ENCODE assay signal across 8 cellular contexts in the genomic region with DNA sequence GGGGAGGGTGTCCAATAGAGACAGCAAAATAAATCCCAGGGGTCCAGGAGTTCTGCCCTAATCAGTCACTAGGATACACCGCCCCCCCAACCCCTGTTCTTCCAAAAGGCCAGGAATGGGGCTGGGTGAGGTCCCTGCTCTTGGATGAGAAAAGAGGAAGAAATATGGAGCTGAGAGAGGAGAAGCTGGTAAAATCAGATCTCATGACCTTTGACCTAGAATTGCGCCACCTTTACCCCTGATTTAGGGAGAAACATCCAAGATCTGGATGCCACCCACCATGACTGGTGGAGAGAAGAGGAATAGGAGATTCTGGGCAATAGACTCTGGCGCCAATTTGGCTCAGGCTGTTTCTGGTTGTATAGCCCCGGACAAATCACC. TPM values are rescaled to one million over a fixed set of nuclear protein-coding genes. Genes with fewer than 3 reads are reported as not detected.
DNase-seq lines count a peak whose midpoint lies in the region; ATAC-seq, FAIRE-seq and TF ChIP-seq lines count a peak whose summit lies in the region.

No MANE protein-coding gene starts in this region.

- H2AFZ ChIP-seq in KMS-11 (ENCODE audit: low read depth), result peak overlapping the region; percentile 38

- DNase-seq in MCF 10A (ENCODE audit: unreplicated experiment) (no peak), neural crest cell (ENCODE audit: low read depth, low spot score) (no peak), GM12891 (ENCODE audit: insufficient read length, low spot score) (no peak), NCI-H345 (lab: John Stamatoyannopoulos, UW) (no peak)

- peaks cover 18% of the 10 kb centered on the region; the same call in 1 of the 2 replicates for H3K36me3 ChIP-seq in KMS-11 (ENCODE audit: insufficient read depth)

- no peak overlapping the region for H3K4me3 ChIP-seq in KMS-11 (IDR thresholded peaks at IDR 0.05; ENCODE audit: insufficient read depth, low read depth, low read length)

- no peak for TF ChIP-seq CTCF in C4-2B (conservative IDR thresholded peaks at IDR 0.05)
- TF ChIP-seq CTCF in KMS-11 (conservative IDR thresholded peaks at IDR 0.05; ENCODE audit: low read depth, low read length), result no peak
- no peak for TF ChIP-seq CTCF in MCF 10A (IDR thresholded peaks at IDR 0.05; ENCODE audit: unreplicated experiment)
- no peak for TF ChIP-seq CTCF in neural crest cell (conservative IDR thresholded peaks at IDR 0.05)

- TF ChIP-seq POLR2A in GM12891 (IDR thresholded peaks at IDR 0.05; ENCODE audit: low read depth, low read length), result no peak

- H3K27me3 ChIP-seq in KMS-11 (ENCODE audit: insufficient read depth, low read depth), result no peaks in the 10 kb centered on the region

- H3K27me3 Mint-ChIP-seq in MCF 10A (ENCODE audit: insufficient read depth, unreplicated experiment), result no peaks in the 10 kb centered on the region
- H3K27me3 Mint-ChIP-seq in neural crest cell (ENCODE audit: low read depth), result no peaks in the 10 kb centered on the region

- H3K36me3 Mint-ChIP-seq in MCF 10A (ENCODE audit: insufficient read depth, unreplicated experiment) (peaks cover 38% of the 10 kb centered on the region), neural crest cell (ENCODE audit: low read depth) (peaks cover 12% of the 10 kb centered on the region)

- peaks cover 49% of the 10 kb centered on the region for H3K4me1 ChIP-seq in KMS-11 (ENCODE audit: low read depth, poor library complexity, severe bottlenecking)

- no peak overlapping the region for H3K9ac ChIP-seq in KMS-11

- H3K4me1 Mint-ChIP-seq in MCF 10A (ENCODE audit: insufficient read depth, unreplicated experiment), result peaks cover 22% of the 10 kb centered on the region
- H3K4me1 Mint-ChIP-seq in neural crest cell, result peaks cover 51% of the 10 kb centered on the region

- H3K79me2 ChIP-seq in KMS-11 (ENCODE audit: insufficient read depth, low read depth), result peaks cover 34% of the 10 kb centered on the region

- no peak for ATAC-seq in HG03159 (IDR thresholded peaks at IDR 0.05; ENCODE audit: unreplicated experiment)
- ATAC-seq in GM21619 (IDR thresholded peaks at IDR 0.05; ENCODE audit: unreplicated experiment), result no peak

- no TSS peak for BruUV-seq in MCF 10A (replicated peaks; lab: Mats Ljungman, UMichigan)

- FAIRE-seq in GM12891 (lab: Jason Lieb, UNC), result no peak

- H3K4me2 ChIP-seq in KMS-11, result peak overlapping the region; percentile 60; the same call in 1 of the 2 replicates

- H3K27ac Mint-ChIP-seq in MCF 10A (ENCODE audit: low read depth, unreplicated experiment), result no peak overlapping the region
- no peak overlapping the region for H3K27ac Mint-ChIP-seq in neural crest cell (ENCODE audit: unreplicated experiment)

- H3K27ac ChIP-seq in C4-2B (peak overlapping the region; percentile 75), KMS-11 (no peak overlapping the region)

- H4K20me1 ChIP-seq in KMS-11 (ENCODE audit: insufficient read depth), result no peaks in the 10 kb centered on the region

- H3K4me3 Mint-ChIP-seq in MCF 10A (ENCODE audit: unreplicated experiment) (peak overlapping the region; percentile 73), neural crest cell (peak overlapping the region; percentile 92)

- intact Hi-C loops in MCF 10A (cut with micrococcal nuclease), result loop anchor here (5.0 kb wide), 1 partner anchor 36 kb away; no protein-coding TSS in a partner anchor

- CTCF ChIA-PET in MCF 10A (lab: Yijun Ruan, JAX), result interaction anchor here (13.7 kb wide), 1 partner anchor 42 kb away, joined by 485 read pairs; no protein-coding TSS in a partner anchor

- POLR2A ChIA-PET in MCF 10A (lab: Yijun Ruan, JAX), result interaction anchor here (0.6 to 2.6 kb wide), 2 partner anchors 35 to 45 kb away, joined by 3 to 35 read pairs; no protein-coding TSS in a partner anchor

- H3K9me3 Mint-ChIP-seq in MCF 10A (ENCODE audit: unreplicated experiment) (no peaks in the 10 kb centered on the region), neural crest cell (no peaks in the 10 kb centered on the region)

TF ChIP-seq in GM12891, 5 proteins besides CTCF, POLR2A, EP300 and RAD21:
- no peak for TF ChIP-seq TAF1 (IDR thresholded peaks at IDR 0.05; ENCODE audit: low read depth, low read length)
- no peak for TF ChIP-seq POLR2AphosphoS5 (IDR thresholded peaks at IDR 0.05; ENCODE audit: low read depth, low read length)
- TF ChIP-seq PAX5 (IDR thresholded peaks at IDR 0.05; ENCODE audit: insufficient read depth, low read length, severe bottlenecking), result no peak
- TF ChIP-seq POU2F2 (IDR thresholded peaks at IDR 0.05; ENCODE audit: low read depth, low read length), result no peak
- no peak for TF ChIP-seq SPI1 (IDR thresholded peaks at IDR 0.05; ENCODE audit: low read depth, low read length)

RNA-seq across cellular contexts. Expression of gene CACNB1, which starts 0.7 kb away (rescaled TPM):
- total RNA-seq in MCF 10A (2022), result 6.6 and 7.7 TPM in 2 replicates
- total RNA-seq in neural crest cell, result 15.3 and 16.2 TPM in 2 replicates
- 2.3 TPM for polyA plus RNA-seq in GM12891 (2012; ENCODE audit: low read depth, missing spikeins)

RNA-seq across cellular contexts. Expression of gene RPL19, which starts 1.9 kb away (rescaled TPM):
- total RNA-seq in MCF 10A (2022), result 3,055 and 3,511 TPM in 2 replicates
- 1,874 and 1,957 TPM in 2 replicates for total RNA-seq in neural crest cell
- 3,934 TPM for polyA plus RNA-seq in GM12891 (2012; ENCODE audit: low read depth, missing spikeins)

RNA-seq across cellular contexts. Expression of gene STAC2, which starts 27.6 kb away (rescaled TPM):
- total RNA-seq in MCF 10A (2022) (0.47 and 1.2 TPM in 2 replicates), neural crest cell (1.0 and 1.2 TPM in 2 replicates)
- polyA plus RNA-seq in GM12891 (2012; ENCODE audit: low read depth, missing spikeins), result not detected

RNA-seq across cellular contexts. Expression of gene ARL5C, which starts 32.2 kb away (rescaled TPM):
- not detected in 2 replicates for total RNA-seq in MCF 10A (2022)
- total RNA-seq in neural crest cell, result not detected in 2 replicates
- not detected for polyA plus RNA-seq in GM12891 (2012; ENCODE audit: low read depth, missing spikeins)

RNA-seq across cellular contexts. Expression of gene PLXDC1, which starts 46.7 kb away (rescaled TPM):
- total RNA-seq in MCF 10A (2022) (0.22 and 0.61 TPM in 2 replicates), neural crest cell (0.28 and 0.84 TPM in 2 replicates)
- polyA plus RNA-seq in GM12891 (2012; ENCODE audit: low read depth, missing spikeins), result 0.06 TPM
